In genomic region chr1:115762792-115763191, GRCh38 we compare ENCODE assay signal across 17 cellular contexts. TPM values are rescaled to one million over a fixed set of nuclear protein-coding genes. Genes with fewer than 3 reads are reported as not detected.
DNase-seq lines count a peak whose midpoint lies in the region; ATAC-seq, FAIRE-seq and TF ChIP-seq lines count a peak whose summit lies in the region.
"Had no signal": no experiment of that assay in that cellular context is flagged by ENCODE, and none has a peak within 500 bp of the region (broad histone marks: within the 10 kb centered on the region; RNA-seq: fewer than 3 reads in every experiment).

No MANE protein-coding gene starts in this region.

- H3K27ac Mint-ChIP-seq in activated T-cell treated with anti-CD3 and anti-CD28 coated beads, Interleukin-2, amount 50 U/mL, for 72 hours: no peak overlapping the region
- H3K27ac Mint-ChIP-seq: HFFc6 had no signal

- H3K9ac ChIP-seq in trophoblast cell (ENCODE audit: low read length): no peak overlapping the region
- H3K9ac ChIP-seq: BLaER1, GM23248 had no signal

- H3K9me3 Mint-ChIP-seq in activated T-cell treated with anti-CD3 and anti-CD28 coated beads, Interleukin-2, amount 50 U/mL, for 72 hours: peaks cover 2 to 5% of the 10 kb centered on the region in 2 donors
- H3K9me3 Mint-ChIP-seq: HFFc6 had no signal

- no peak overlapping the region for H4K12ac ChIP-seq in trophoblast cell (ENCODE audit: low read depth, low read length)

- H3K4me3 Mint-ChIP-seq in activated T-cell treated with anti-CD3 and anti-CD28 coated beads, Interleukin-2, amount 50 U/mL, for 72 hours: no peak overlapping the region
- H3K4me3 Mint-ChIP-seq: HFFc6 had no signal

- H3K27me3 ChIP-seq in left ventricle myocardium inferior (ENCODE audit: low read depth): no peaks in the 10 kb centered on the region
- H3K27me3 ChIP-seq in bronchial epithelial cell (ENCODE audit: control insufficient read depth, insufficient read depth, low read length): no peaks in the 10 kb centered on the region
- H3K27me3 ChIP-seq in trophoblast cell (ENCODE audit: insufficient read depth, low read length): no peaks in the 10 kb centered on the region
- no peaks in the 10 kb centered on the region for H3K27me3 ChIP-seq in HAP-1 (ENCODE audit: low read depth)
- H3K27me3 ChIP-seq: BLaER1 had no signal

- in situ Hi-C loops in HAP-1 (cut with MboI; ENCODE audit: low sequenced_read_pairs): loop anchor here (25.0 kb wide), 1 partner anchor 625 kb away; no protein-coding TSS in a partner anchor

- H3K9me3 ChIP-seq in left ventricle myocardium inferior (replicated peaks) (peaks cover 11% of the 10 kb centered on the region), trophoblast cell (ENCODE audit: insufficient read depth, low read depth, low read length) (no peaks in the 10 kb centered on the region), HAP-1 (no peaks in the 10 kb centered on the region)
- H3K9me3 ChIP-seq: BLaER1 had no signal

- no peak overlapping the region for H2BK5ac ChIP-seq in trophoblast cell (ENCODE audit: low read depth, low read length, poor library complexity)

- no peak overlapping the region for H2BK120ac ChIP-seq in trophoblast cell (ENCODE audit: insufficient read depth, low read length, poor library complexity)

- TF ChIP-seq CTCF in left ventricle myocardium inferior (IDR thresholded peaks at IDR 0.05; ENCODE audit: borderline replicate concordance): no peak
- TF ChIP-seq CTCF in bronchial epithelial cell (IDR thresholded peaks at IDR 0.05; ENCODE audit: insufficient read depth, low read length, severe bottlenecking): no peak

- H2AK5ac ChIP-seq in trophoblast cell (ENCODE audit: low read length): no peak overlapping the region

- ATAC-seq in Right ventricle myocardium inferior: no peak
- ATAC-seq in activated T-cell treated with anti-CD3 and anti-CD28 coated beads, Interleukin-2, amount 50 U/mL, for 72 hours (replicated peaks in 1 of 2): no peak

- H3K4me1 ChIP-seq in left ventricle myocardium inferior (peaks cover 62% of the 10 kb centered on the region), trophoblast cell (ENCODE audit: control insufficient read depth in 1 of 2, insufficient read depth in 2 of 2, low read length in 2 of 2) (peaks cover 2 to 8% of the 10 kb centered on the region in 2 experiments), HAP-1 (no peaks in the 10 kb centered on the region)
- H3K4me1 ChIP-seq: BLaER1 had no signal

- no peaks in the 10 kb centered on the region for H3K79me1 ChIP-seq in trophoblast cell (ENCODE audit: low read length)

- FAIRE-seq in bronchial epithelial cell (lab: Jason Lieb, UNC): peak; percentile 13
- FAIRE-seq: GM18507 had no signal

- no peaks in the 10 kb centered on the region for H3K36me3 Mint-ChIP-seq in activated T-cell treated with anti-CD3 and anti-CD28 coated beads, Interleukin-2, amount 50 U/mL, for 72 hours (ENCODE audit: insufficient read depth in 2 of 2)

- H3K36me3 ChIP-seq in left ventricle myocardium inferior (peaks cover 17% of the 10 kb centered on the region), bronchial epithelial cell (ENCODE audit: control insufficient read depth, insufficient read depth, low read length) (no peaks in the 10 kb centered on the region), trophoblast cell (ENCODE audit: control insufficient read depth in 1 of 2, insufficient read depth in 2 of 2, low read length in 2 of 2) (no peaks in the 10 kb centered on the region), HAP-1 (replicated peaks) (no peaks in the 10 kb centered on the region)
- H3K36me3 ChIP-seq: BLaER1 had no signal

- H3K79me2 ChIP-seq in trophoblast cell (ENCODE audit: control insufficient read depth, insufficient read depth, low read length, poor library complexity): no peaks in the 10 kb centered on the region

- no peak overlapping the region for H4K8ac ChIP-seq in trophoblast cell (ENCODE audit: low read depth, low read length)

- H3K4ac ChIP-seq in trophoblast cell (ENCODE audit: low read depth, low read length): no peak overlapping the region

- H3K4me3 ChIP-seq in left ventricle myocardium inferior (peak overlapping the region; percentile 67), bronchial epithelial cell (ENCODE audit: low read depth, low read length) (no peak overlapping the region), trophoblast cell (ENCODE audit: low read depth, low read length) (no peak overlapping the region), HAP-1 (no peak overlapping the region)
- H3K4me3 ChIP-seq: BLaER1, GM23248 had no signal

- H2AFZ ChIP-seq in trophoblast cell (ENCODE audit: insufficient read depth, low read length, poor library complexity): no peak overlapping the region
- H2AFZ ChIP-seq: GM23248 had no signal

- DNase-seq in left ventricle myocardium inferior (no peak), Right ventricle myocardium inferior (ENCODE audit: missing footprints) (no peak), bronchial epithelial cell (ENCODE audit: low read depth) (no peak), trophoblast cell (no peak), glomerular visceral epithelial cell (ENCODE audit: extremely low spot score) (no peak), HAP-1 (ENCODE audit: low spot score in 2 of 2) (no peak)
- no peak for DNase-seq in activated T-cell treated with anti-CD3 and anti-CD28 coated beads, Interleukin-2, amount 50 U/mL, for 72 hours
- DNase-seq: 8988T, AML-193, Calu3, DMS 273 treated with DMSO at 0.1 percent for 48 hours, GM23248, HCEC 1CT, HFFc6 had no signal

- no peak overlapping the region for H3K23ac ChIP-seq in trophoblast cell (ENCODE audit: low read length)

- no peak overlapping the region for H2BK12ac ChIP-seq in trophoblast cell (ENCODE audit: low read length)

- H3K18ac ChIP-seq in trophoblast cell (ENCODE audit: low read length): no peak overlapping the region

- no peak overlapping the region for H3K4me2 ChIP-seq in trophoblast cell (ENCODE audit: low read length)
- H3K4me2 ChIP-seq: BLaER1 had no signal

- peak overlapping the region; percentile 17 for H3K27ac ChIP-seq in left ventricle myocardium inferior (replicated peaks)
- H3K27ac ChIP-seq in trophoblast cell (ENCODE audit: low read depth, low read length): no peak overlapping the region
- H3K27ac ChIP-seq: BLaER1, GM23248, HL-60 had no signal

- WGBS in trophoblast cell (ENCODE audit: extremely low coverage, insufficient coverage, insufficient read length): no CpG with 5 or more reads among the region's 3 CpGs

- intact Hi-C loops in left ventricle myocardium inferior (cut with micrococcal nuclease): loop anchor here (10.0 kb wide), 1 partner anchor 48 kb away; no protein-coding TSS in a partner anchor
- intact Hi-C loops in Right ventricle myocardium inferior (cut with DNase I): no loop called here

- peak overlapping the region; percentile 26 for H4K91ac ChIP-seq in trophoblast cell (ENCODE audit: low read depth, low read length)

- H3K4me1 Mint-ChIP-seq in activated T-cell treated with anti-CD3 and anti-CD28 coated beads, Interleukin-2, amount 50 U/mL, for 72 hours (ENCODE audit: low read depth): no peaks in the 10 kb centered on the region

- no peaks in the 10 kb centered on the region for H3K27me3 Mint-ChIP-seq in activated T-cell treated with anti-CD3 and anti-CD28 coated beads, Interleukin-2, amount 50 U/mL, for 72 hours (ENCODE audit: low read depth)

- no peak overlapping the region for H3K14ac ChIP-seq in trophoblast cell (ENCODE audit: low read length)

RNA-seq across cellular contexts. Expression of gene CASQ2, which starts 5.7 kb away (rescaled TPM):
- total RNA-seq in left ventricle myocardium inferior (1,110 TPM), Right ventricle myocardium inferior (912 TPM), bronchial epithelial cell (not detected in 2 replicates)
- 4.9 TPM in 2 replicates for polyA plus RNA-seq in trophoblast cell (2013)
- not detected for total RNA-seq in activated T-cell treated with anti-CD3 and anti-CD28 coated beads, Interleukin-2, amount 50 U/mL, for 72 hours
- total RNA-seq: Calu3, GM23248, HFFc6 had no signal
- polyA plus RNA-seq: GM23248 had no signal

Comparison
In these comparisons a context has a peak if more than half of its experiments do, and no peak if none do; other contexts are left out.
1. RNA of gene CASQ2, which starts 5.7 kb away (total RNA-seq): 1,110 TPM in left ventricle myocardium inferior (single experiment) and 912 TPM in Right ventricle myocardium inferior (single experiment); not detected in bronchial epithelial cell and not detected in activated T-cell treated with anti-CD3 and anti-CD28 coated beads, Interleukin-2, amount 50 U/mL, for 72 hours; every median in the first group is over 100 times any median in the second.